8 cellular contexts compared by ENCODE assay signal in genomic region chr6:46090115-46091079, GRCh38. TPM values are rescaled to one million over a fixed set of nuclear protein-coding genes. Genes with fewer than 3 reads are reported as not detected.
A peak's percentile ranks its signal among the peaks of the same experiment; 100 is the strongest.
DNase-seq lines count a peak whose midpoint lies in the region; ATAC-seq and TF ChIP-seq lines count a peak whose summit lies in the region.

No MANE protein-coding gene starts in this region.

- H3K4me3 ChIP-seq in breast epithelium: no peak overlapping the region

- TF ChIP-seq CTCF in C4-2B (conservative IDR thresholded peaks at IDR 0.05) (peak; percentile 90), VCaP (conservative IDR thresholded peaks at IDR 0.05) (peak; percentile 79), breast epithelium (IDR thresholded peaks at IDR 0.05) (peak; percentile 35 to 75 (median 70))

- TF ChIP-seq POLR2A in breast epithelium (IDR thresholded peaks at IDR 0.05): no peak

- H3K27ac ChIP-seq in C4-2B (no peak overlapping the region), VCaP (no peak overlapping the region), breast epithelium (no peak overlapping the region)

- no peaks in the 10 kb centered on the region for H3K27me3 ChIP-seq in breast epithelium

- H3K4me1 ChIP-seq in breast epithelium: no peaks in the 10 kb centered on the region

- intact Hi-C loops in breast epithelium (cut with DNase I; ENCODE audit: low total_unique reads): no loop called here

- ATAC-seq in GM19372 (IDR thresholded peaks at IDR 0.05; ENCODE audit: low read depth, unreplicated experiment) (peak; percentile 57), HG03097 (IDR thresholded peaks at IDR 0.05; ENCODE audit: low FRiP score, unreplicated experiment) (no peak)

- peak; percentile 28 to 47 for DNase-seq in NCI-H1930 (lab: John Stamatoyannopoulos, UW)
- peak; percentile 37 to 55 for DNase-seq in breast epithelium (ENCODE audit: low spot score in 2 of 2)
- peak; percentile 67 for DNase-seq in islet precursor cell
- DNase-seq in stimulated activated CD4-positive, alpha-beta T cell treated with anti-CD3 and anti-CD28 coated beads, Interleukin-1b, Interleukin-23, amount 100 ng/mL, for 4 hours (ENCODE audit: low read depth in 2 of 2): peak; percentile 34 to 44

- H3K9me3 ChIP-seq in breast epithelium: peaks cover 8 to 11% of the 10 kb centered on the region in 2 donors

- H3K36me3 ChIP-seq in breast epithelium: no peaks in the 10 kb centered on the region

RNA-seq across cellular contexts. Expression of gene ENPP4, which starts 39.4 kb away (rescaled TPM):
- 10 to 100 TPM; 13.8 to 22.2 (median 18.2) TPM for total RNA-seq in breast epithelium
